In genomic region chr14:72863216-72864006, GRCh38 we compare ENCODE assay signal across 20 cellular contexts. TPM values are rescaled to one million over a fixed set of nuclear protein-coding genes. Genes with fewer than 3 reads are reported as not detected.
DNase-seq lines count a peak whose midpoint lies in the region; ATAC-seq and TF ChIP-seq lines count a peak whose summit lies in the region.
"Had no signal": no experiment of that assay in that cellular context is flagged by ENCODE, and none has a peak within 500 bp of the region (broad histone marks: within the 10 kb centered on the region; RNA-seq: fewer than 3 reads in every experiment).

No MANE protein-coding gene starts in this region.

- in situ Hi-C loops in GM23248 (cut with MboI) = no loop called here

- H3K9me3 Mint-ChIP-seq in stimulated activated naive B cell treated with anti-CD40 and anti-IgM and Interleukin-4, amounts not matched to agents 10 μg/mL and 1 μg/mL and 100 μg/mL, for 72 hours = no peaks in the 10 kb centered on the region
- no peaks in the 10 kb centered on the region for H3K9me3 Mint-ChIP-seq in activated CD4-positive, alpha-beta T cell treated with anti-CD3 and anti-CD28 coated beads, Interleukin-2, amount 10 ng/mL, durations not matched to agents 7 days and 5 days
- H3K9me3 Mint-ChIP-seq: GM23338 had no signal

- CTCF ChIA-PET in activated CD4-positive, alpha-beta T cell treated with anti-CD3 and anti-CD28 coated beads, Interleukin-2, amount 10 ng/mL, durations not matched to agents 7 days and 5 days (lab: Charles Lee) = interaction anchor here (0.6 kb wide), 1 partner anchor 58 kb away, joined by 4 read pairs; no protein-coding TSS in a partner anchor

- POLR2A ChIA-PET in activated CD4-positive, alpha-beta T cell treated with anti-CD3 and anti-CD28 coated beads, Interleukin-2, amount 10 ng/mL, durations not matched to agents 7 days and 5 days (lab: Charles Lee) = no interaction called here

- peaks cover 40 to 61% of the 10 kb centered on the region in 2 donors for H3K4me1 Mint-ChIP-seq in stimulated activated naive B cell treated with anti-CD40 and anti-IgM and Interleukin-4, amounts not matched to agents 10 μg/mL and 1 μg/mL and 100 μg/mL, for 72 hours
- no peaks in the 10 kb centered on the region for H3K4me1 Mint-ChIP-seq in activated CD4-positive, alpha-beta T cell treated with anti-CD3 and anti-CD28 coated beads, Interleukin-2, amount 10 ng/mL, durations not matched to agents 7 days and 5 days
- H3K4me1 Mint-ChIP-seq: CD8-positive, alpha-beta memory T cell; GM23338 had no signal

- H3K4me3 ChIP-seq in right atrium auricular region = no peak overlapping the region
- H3K4me3 ChIP-seq in right cardiac atrium (ENCODE audit: low read length) = no peak overlapping the region
- H3K4me3 ChIP-seq in GM23248 = no peak overlapping the region
- no peak overlapping the region for H3K4me3 ChIP-seq in H7 (ENCODE audit: insufficient read depth, low read depth, low read length)
- H3K4me3 ChIP-seq: A549, breast epithelium, GM23338, vagina had no signal

- peaks cover 0 to 14% of the 10 kb centered on the region in 2 donors for H3K36me3 Mint-ChIP-seq in stimulated activated naive B cell treated with anti-CD40 and anti-IgM and Interleukin-4, amounts not matched to agents 10 μg/mL and 1 μg/mL and 100 μg/mL, for 72 hours
- no peaks in the 10 kb centered on the region for H3K36me3 Mint-ChIP-seq in activated CD4-positive, alpha-beta T cell treated with anti-CD3 and anti-CD28 coated beads, Interleukin-2, amount 10 ng/mL, durations not matched to agents 7 days and 5 days (ENCODE audit: low read depth)
- H3K36me3 Mint-ChIP-seq: CD8-positive, alpha-beta memory T cell had no signal

- H3K4me1 ChIP-seq in right atrium auricular region (peaks cover 0 to 18% of the 10 kb centered on the region in 2 donors), right cardiac atrium (ENCODE audit: control insufficient read depth, insufficient read depth, low read length) (peaks cover 7% of the 10 kb centered on the region), GM23248 (ENCODE audit: insufficient read depth) (peaks cover 3% of the 10 kb centered on the region; the same call in 1 of the 2 replicates)
- H3K4me1 ChIP-seq: A549, breast epithelium, vagina had no signal

- no peak overlapping the region for H3K4me2 ChIP-seq in GM23248 (ENCODE audit: unreplicated experiment)
- H3K4me2 ChIP-seq: A549, GM23338 had no signal

- ATAC-seq in right cardiac atrium = no peak
- peak; percentile 93 to 94 for ATAC-seq in stimulated activated naive B cell treated with anti-CD40 and anti-IgM and Interleukin-4, amounts not matched to agents 10 μg/mL and 1 μg/mL and 100 μg/mL, for 72 hours (replicated peaks)
- ATAC-seq: A549, GM23338, HepG2 had no signal

- DNase-seq in right atrium auricular region (ENCODE audit: low spot score) (no peak), right cardiac atrium (no peak), GM23248 (peak; percentile 44), RPMI7951 (ENCODE audit: low read depth) (peak; percentile 6), NCI-H2171 treated with DMSO at 0.1 percent for 48 hours (lab: John Stamatoyannopoulos, UW) (no peak), H7 (no peak)
- DNase-seq in stimulated activated naive B cell treated with anti-CD40 and anti-IgM and Interleukin-4, amounts not matched to agents 10 μg/mL and 1 μg/mL and 100 μg/mL, for 72 hours = peak; percentile 24
- no peak for DNase-seq in activated CD4-positive, alpha-beta T cell treated with anti-CD3 and anti-CD28 coated beads, Interleukin-2, amount 10 ng/mL, durations not matched to agents 7 days and 5 days
- DNase-seq: activated naive CD4-positive, alpha-beta T cell treated with anti-CD3 and anti-CD28 coated beads, Interleukin-2, amount 50 U/mL, for 16 hours; CD8-positive, alpha-beta memory T cell; hippocampal formation; mesendoderm; NCI-H1048; NCI-H2171; RPMI8226 had no signal

- TF ChIP-seq CTCF in right atrium auricular region (IDR thresholded peaks at IDR 0.05) = no peak

- 77% methylated on average over 7 of the region's 7 CpGs for WGBS in right cardiac atrium
- 24 to 25% methylated on average over 7 of the region's 7 CpGs for WGBS in GM23248 (ENCODE audit: low coverage in 1 of 2, low lambda C conversion rate in 2 of 2, missing lambda C conversion rate in 2 of 2), 2 experiments

- H3K9me3 ChIP-seq in right atrium auricular region (no peaks in the 10 kb centered on the region), right cardiac atrium (ENCODE audit: control insufficient read depth, low read length) (no peaks in the 10 kb centered on the region), GM23248 (ENCODE audit: low read depth) (no peaks in the 10 kb centered on the region)
- H3K9me3 ChIP-seq: A549, breast epithelium, vagina had no signal

- H3K4me3 Mint-ChIP-seq in stimulated activated naive B cell treated with anti-CD40 and anti-IgM and Interleukin-4, amounts not matched to agents 10 μg/mL and 1 μg/mL and 100 μg/mL, for 72 hours = peak overlapping the region; percentile 26 to 39
- no peak overlapping the region for H3K4me3 Mint-ChIP-seq in activated CD4-positive, alpha-beta T cell treated with anti-CD3 and anti-CD28 coated beads, Interleukin-2, amount 10 ng/mL, durations not matched to agents 7 days and 5 days
- H3K4me3 Mint-ChIP-seq: CD8-positive, alpha-beta memory T cell; GM23338 had no signal

- H3K79me2 ChIP-seq in GM23248 (ENCODE audit: insufficient read depth) = peaks cover 98% of the 10 kb centered on the region

- H3K36me3 ChIP-seq in right atrium auricular region (no peaks in the 10 kb centered on the region), GM23248 (ENCODE audit: low read depth) (no peaks in the 10 kb centered on the region), H7 (replicated peaks; ENCODE audit: control insufficient read depth, insufficient read depth, low read length) (no peaks in the 10 kb centered on the region)
- H3K36me3 ChIP-seq: breast epithelium, vagina had no signal

- H3K27ac Mint-ChIP-seq in stimulated activated naive B cell treated with anti-CD40 and anti-IgM and Interleukin-4, amounts not matched to agents 10 μg/mL and 1 μg/mL and 100 μg/mL, for 72 hours = peak overlapping the region; percentile 32
- H3K27ac Mint-ChIP-seq in activated CD4-positive, alpha-beta T cell treated with anti-CD3 and anti-CD28 coated beads, Interleukin-2, amount 10 ng/mL, durations not matched to agents 7 days and 5 days = no peak overlapping the region
- H3K27ac Mint-ChIP-seq: GM23338 had no signal

- H3K9ac ChIP-seq in GM23248 = no peak overlapping the region

- H3K9me2 ChIP-seq in GM23248 (ENCODE audit: insufficient read depth) = no peaks in the 10 kb centered on the region

- no peaks in the 10 kb centered on the region for H3F3A ChIP-seq in GM23248 (ENCODE audit: insufficient read depth)

- no peaks in the 10 kb centered on the region for H3K27me3 Mint-ChIP-seq in stimulated activated naive B cell treated with anti-CD40 and anti-IgM and Interleukin-4, amounts not matched to agents 10 μg/mL and 1 μg/mL and 100 μg/mL, for 72 hours
- H3K27me3 Mint-ChIP-seq in activated CD4-positive, alpha-beta T cell treated with anti-CD3 and anti-CD28 coated beads, Interleukin-2, amount 10 ng/mL, durations not matched to agents 7 days and 5 days = peaks cover 7% of the 10 kb centered on the region

- intact Hi-C loops in right cardiac atrium (cut with DNase I) = no loop called here

- H3K27me3 ChIP-seq in right atrium auricular region (no peaks in the 10 kb centered on the region), right cardiac atrium (ENCODE audit: control insufficient read depth, insufficient read depth) (no peaks in the 10 kb centered on the region), GM23248 (replicated peaks; ENCODE audit: insufficient read depth) (no peaks in the 10 kb centered on the region), H7 (ENCODE audit: control insufficient read depth, insufficient read depth, low read length) (no peaks in the 10 kb centered on the region)
- H3K27me3 ChIP-seq: breast epithelium, vagina had no signal

- H2AFZ ChIP-seq in GM23248 = no peak overlapping the region
- H2AFZ ChIP-seq: GM23338 had no signal

- H3K27ac ChIP-seq in right atrium auricular region (peak overlapping the region; percentile 76 to 78), right cardiac atrium (ENCODE audit: low read length) (no peak overlapping the region), GM23248 (no peak overlapping the region)
- H3K27ac ChIP-seq: A549, breast epithelium, vagina had no signal

- no peaks in the 10 kb centered on the region; the same call in 1 of the 2 replicates for H4K20me1 ChIP-seq in GM23248 (ENCODE audit: insufficient read depth)

RNA-seq across cellular contexts. Expression of gene DPF3, which starts 30.5 kb away (rescaled TPM):
- total RNA-seq in right atrium auricular region (10 to 100 TPM; 14.7 to 26.6 TPM), right cardiac atrium (10 to 100 TPM; 23.5 to 33.0 (median 26.4) TPM)
- polyA plus RNA-seq in right cardiac atrium (16.5 TPM), GM23248 (2016; fragmentation: Nextera tagmentation; extraction: Ambion mirVana) (6.8 and 7.7 TPM in 2 replicates)
- 7.9 and 13.4 TPM in 2 replicates for total RNA-seq in GM23248 (2014; rRNA removed; shearing (Covaris generic))
- total RNA-seq in RPMI7951 (2014; rRNA removed; shearing (Covaris generic)) = 4.2 and 6.5 TPM in 2 replicates
- 0.55 and 0.59 TPM in 2 replicates for total RNA-seq in H7 (2014; rRNA removed; shearing (Covaris generic))
- 1 to 10 TPM; 6.6 to 7.4 TPM for total RNA-seq in activated CD4-positive, alpha-beta T cell treated with anti-CD3 and anti-CD28 coated beads, Interleukin-2, amount 10 ng/mL, durations not matched to agents 7 days and 5 days
- total RNA-seq: vagina had no signal

Comparison
In these comparisons a context has a peak if more than half of its experiments do, and no peak if none do; other contexts are left out.
1. H3K27ac ChIP-seq: peak in right atrium auricular region (2 of 2); none in right cardiac atrium (single experiment) and GM23248 (single experiment).
2. DNase-seq: peak in GM23248 (single experiment), RPMI7951 (single experiment) and stimulated activated naive B cell treated with anti-CD40 and anti-IgM and Interleukin-4, amounts not matched to agents 10 μg/mL and 1 μg/mL and 100 μg/mL, for 72 hours (single experiment); none in right atrium auricular region (single experiment), right cardiac atrium (0 of 3), NCI-H2171 treated with DMSO at 0.1 percent for 48 hours (single experiment), H7 (single experiment) and activated CD4-positive, alpha-beta T cell treated with anti-CD3 and anti-CD28 coated beads, Interleukin-2, amount 10 ng/mL, durations not matched to agents 7 days and 5 days (single experiment).
3. ATAC-seq: peak in stimulated activated naive B cell treated with anti-CD40 and anti-IgM and Interleukin-4, amounts not matched to agents 10 μg/mL and 1 μg/mL and 100 μg/mL, for 72 hours (2 of 2); none in right cardiac atrium (0 of 2).